Comparison of ENCODE assay signal across 8 cellular contexts in genomic region chr14:34875031-34875922, GRCh38. TPM values are rescaled to one million over a fixed set of nuclear protein-coding genes. Genes with fewer than 3 reads are reported as not detected.
DNase-seq lines count a peak whose midpoint lies in the region; ATAC-seq and TF ChIP-seq lines count a peak whose summit lies in the region.

Gene BAZ1A (minus strand): TSS chr14:34875360. CDS start chr14:34874604, 756 bp downstream.

- H3K27me3 ChIP-seq in esophagus muscularis mucosa: no peaks in the 10 kb centered on the region
- H3K27me3 ChIP-seq in muscle layer of colon (ENCODE audit: control insufficient read depth in 1 of 2, insufficient read depth in 2 of 2, low read length in 2 of 2): no peaks in the 10 kb centered on the region

- H3K4me3 ChIP-seq in esophagus muscularis mucosa: peak within 1 kb of the TSS; percentile 75 to 96 (median 91)
- peak within 1 kb of the TSS; percentile 92 to 99 for H3K4me3 ChIP-seq in muscle layer of colon (ENCODE audit: low read depth in 1 of 2, low read length in 2 of 2)

- H3K9me3 Mint-ChIP-seq in IgD-negative memory B cell: peaks cover 0 to 2% (median 0%) of the 10 kb centered on the region in 3 donors
- no peaks in the 10 kb centered on the region for H3K9me3 Mint-ChIP-seq in activated T-cell treated with anti-CD3 and anti-CD28 coated beads, Interleukin-2, amount 50 U/mL, for 24 hours
- H3K9me3 Mint-ChIP-seq in stimulated activated naive B cell treated with anti-CD40 and anti-IgM and Interleukin-4, amounts not matched to agents 10 μg/mL and 1 μg/mL and 100 μg/mL, for 72 hours: no peaks in the 10 kb centered on the region

- H3K27ac Mint-ChIP-seq in IgD-negative memory B cell: peak within 1 kb of the TSS; percentile 99 to 100 (median 99)
- H3K27ac Mint-ChIP-seq in activated T-cell treated with anti-CD3 and anti-CD28 coated beads, Interleukin-2, amount 50 U/mL, for 24 hours: peak within 1 kb of the TSS; percentile 100
- H3K27ac Mint-ChIP-seq in stimulated activated naive B cell treated with anti-CD40 and anti-IgM and Interleukin-4, amounts not matched to agents 10 μg/mL and 1 μg/mL and 100 μg/mL, for 72 hours: peak within 1 kb of the TSS; percentile 100

- ATAC-seq in GM21528 (IDR thresholded peaks at IDR 0.05; ENCODE audit: low FRiP score, unreplicated experiment): peak; percentile 34
- ATAC-seq in stimulated activated naive B cell treated with anti-CD40 and anti-IgM and Interleukin-4, amounts not matched to agents 10 μg/mL and 1 μg/mL and 100 μg/mL, for 72 hours (replicated peaks): peak; percentile 31 to 32

- H3K27ac ChIP-seq in esophagus muscularis mucosa (replicated peaks in 1 of 4) (peak within 1 kb of the TSS; percentile 99 to 100 (median 99)), muscle layer of colon (ENCODE audit: low read depth, low read length) (peak within 1 kb of the TSS; percentile 100)

- H3K4me1 Mint-ChIP-seq in IgD-negative memory B cell: peaks cover 21 to 27% (median 26%) of the 10 kb centered on the region in 3 donors
- peaks cover 37% of the 10 kb centered on the region for H3K4me1 Mint-ChIP-seq in activated T-cell treated with anti-CD3 and anti-CD28 coated beads, Interleukin-2, amount 50 U/mL, for 24 hours (ENCODE audit: low read depth)
- peaks cover 9 to 22% of the 10 kb centered on the region in 2 donors for H3K4me1 Mint-ChIP-seq in stimulated activated naive B cell treated with anti-CD40 and anti-IgM and Interleukin-4, amounts not matched to agents 10 μg/mL and 1 μg/mL and 100 μg/mL, for 72 hours

- under 1% methylated on average over 31 of the region's 46 CpGs for WGBS in esophagus muscularis mucosa

- TF ChIP-seq POLR2A in esophagus muscularis mucosa (IDR thresholded peaks at IDR 0.05; ENCODE audit: low read depth): peak; percentile 81

- intact Hi-C loops in esophagus muscularis mucosa (cut with DNase I): loop anchor here (2.0 to 10.0 kb wide), 2 partner anchors 160 to 172 kb away; partner anchors contain the start of genes CFL2 and FAM177A1

- DNase-seq in DMS153 (lab: John Stamatoyannopoulos, UW) (peak; percentile 63), OCI-M1 (lab: John Stamatoyannopoulos, UW) (peak; percentile 86), esophagus muscularis mucosa (ENCODE audit: extremely low spot score) (peak; percentile 92)
- peak; percentile 80 for DNase-seq in activated T-cell treated with anti-CD3 and anti-CD28 coated beads, Interleukin-2, amount 50 U/mL, for 24 hours
- DNase-seq in stimulated activated naive B cell treated with anti-CD40 and anti-IgM and Interleukin-4, amounts not matched to agents 10 μg/mL and 1 μg/mL and 100 μg/mL, for 72 hours: peak; percentile 40

- no peaks in the 10 kb centered on the region for H3K9me3 ChIP-seq in esophagus muscularis mucosa
- H3K9me3 ChIP-seq in muscle layer of colon (ENCODE audit: low read length): no peaks in the 10 kb centered on the region

- no peaks in the 10 kb centered on the region for H3K27me3 Mint-ChIP-seq in IgD-negative memory B cell
- no peaks in the 10 kb centered on the region for H3K27me3 Mint-ChIP-seq in activated T-cell treated with anti-CD3 and anti-CD28 coated beads, Interleukin-2, amount 50 U/mL, for 24 hours
- no peaks in the 10 kb centered on the region for H3K27me3 Mint-ChIP-seq in stimulated activated naive B cell treated with anti-CD40 and anti-IgM and Interleukin-4, amounts not matched to agents 10 μg/mL and 1 μg/mL and 100 μg/mL, for 72 hours

- TF ChIP-seq CTCF in esophagus muscularis mucosa (IDR thresholded peaks at IDR 0.05): peak in 1 of 3 experiments; percentile 33

- H3K4me3 Mint-ChIP-seq in IgD-negative memory B cell: peak within 1 kb of the TSS; percentile 98 to 100 (median 100)
- peak within 1 kb of the TSS; percentile 100 for H3K4me3 Mint-ChIP-seq in activated T-cell treated with anti-CD3 and anti-CD28 coated beads, Interleukin-2, amount 50 U/mL, for 24 hours
- H3K4me3 Mint-ChIP-seq in stimulated activated naive B cell treated with anti-CD40 and anti-IgM and Interleukin-4, amounts not matched to agents 10 μg/mL and 1 μg/mL and 100 μg/mL, for 72 hours: peak within 1 kb of the TSS; percentile 100

- peak within 1 kb of the TSS; percentile 81 for H3K9ac ChIP-seq in muscle layer of colon (ENCODE audit: low read length)

- H3K36me3 Mint-ChIP-seq in IgD-negative memory B cell: no peaks in the 10 kb centered on the region
- peaks cover 46% of the 10 kb centered on the region for H3K36me3 Mint-ChIP-seq in activated T-cell treated with anti-CD3 and anti-CD28 coated beads, Interleukin-2, amount 50 U/mL, for 24 hours (ENCODE audit: low read depth)
- peaks cover 7 to 19% of the 10 kb centered on the region in 2 donors for H3K36me3 Mint-ChIP-seq in stimulated activated naive B cell treated with anti-CD40 and anti-IgM and Interleukin-4, amounts not matched to agents 10 μg/mL and 1 μg/mL and 100 μg/mL, for 72 hours

- H3K36me3 ChIP-seq in esophagus muscularis mucosa: no peaks in the 10 kb centered on the region
- H3K36me3 ChIP-seq in muscle layer of colon (ENCODE audit: insufficient read depth, low read length): no peaks in the 10 kb centered on the region

- peaks cover 9 to 18% (median 15%) of the 10 kb centered on the region in 4 donors for H3K4me1 ChIP-seq in esophagus muscularis mucosa
- no peaks in the 10 kb centered on the region for H3K4me1 ChIP-seq in muscle layer of colon (ENCODE audit: insufficient read depth, low read length)

- TF ChIP-seq EP300 in esophagus muscularis mucosa (IDR thresholded peaks at IDR 0.05): no peak

RNA-seq across cellular contexts. Expression of gene BAZ1A, which starts in this region (rescaled TPM):
- polyA plus RNA-seq in IgD-negative memory B cell: 20.6 TPM
- total RNA-seq in esophagus muscularis mucosa: 10 to 100 TPM; 14.6 to 27.3 (median 24.5) TPM

Comparison
In these comparisons a context has a peak if more than half of its experiments do, and no peak if none do; other contexts are left out.
1. Peak in every context shown above with its lines: DNase-seq, ATAC-seq, H3K4me3 ChIP-seq and H3K27ac ChIP-seq.
2. DNase-seq: peak in every context shown above with its lines; median percentile 92 in esophagus muscularis mucosa; 86 in OCI-M1; 80 in activated T-cell treated with anti-CD3 and anti-CD28 coated beads, Interleukin-2, amount 50 U/mL, for 24 hours; 63 in DMS153; 40 in stimulated activated naive B cell treated with anti-CD40 and anti-IgM and Interleukin-4, amounts not matched to agents 10 μg/mL and 1 μg/mL and 100 μg/mL, for 72 hours.